In the genomic region with DNA sequence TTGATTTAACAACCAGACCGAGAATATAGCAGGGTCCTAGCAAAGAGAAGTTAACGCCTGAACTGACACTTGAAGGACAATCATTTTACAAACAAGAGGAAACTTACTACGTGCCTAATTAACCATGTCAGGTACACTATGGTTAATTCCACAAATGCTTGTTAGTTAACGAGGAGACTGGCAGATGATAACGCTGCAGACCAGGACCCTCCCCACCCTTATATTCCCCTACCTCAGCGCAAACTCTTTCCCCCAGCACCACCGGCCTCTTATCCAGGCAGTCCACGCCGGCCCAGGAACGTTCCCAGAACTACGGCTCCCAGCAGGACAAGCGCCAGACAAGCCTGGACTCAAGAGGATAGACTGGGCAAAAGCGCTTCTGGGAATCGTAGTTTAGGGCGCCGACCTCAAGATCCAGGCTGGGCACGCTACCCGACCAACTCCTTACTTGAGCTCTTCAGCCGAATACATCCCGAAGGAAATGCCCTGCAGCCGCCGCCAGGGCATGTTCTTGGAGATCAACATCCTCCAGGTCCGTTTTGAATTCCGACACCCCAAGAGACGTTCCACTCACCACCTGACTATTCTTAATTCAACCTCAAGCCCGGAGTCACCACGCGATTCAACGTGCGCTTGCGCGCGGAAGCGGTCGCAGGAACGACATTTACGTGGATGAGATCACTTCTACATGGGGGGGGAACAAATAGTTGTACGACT, we compare ENCODE assay signal across 8 cellular contexts. TPM values are rescaled to one million over a fixed set of nuclear protein-coding genes. Genes with fewer than 3 reads are reported as not detected.
DNase-seq lines count a peak whose midpoint lies in the region; ATAC-seq and TF ChIP-seq lines count a peak whose summit lies in the region.

A gene (minus strand): TSS at position 635 of the 717 bp plus-strand sequence. CDS start 110 bp downstream, at position 525.

- H2AFZ ChIP-seq in OCI-LY3 (ENCODE audit: low read depth, low read length): peak within 1 kb of the TSS; percentile 82

- H3K9me3 ChIP-seq in HUES64 (ENCODE audit: insufficient read depth, low read depth, low read length) (no peaks in the 10 kb centered on the region), OCI-LY3 (ENCODE audit: insufficient read depth, low read length) (no peaks in the 10 kb centered on the region)

- H3K9ac ChIP-seq in HUES64 (ENCODE audit: low read depth, low read length) (peak within 1 kb of the TSS; percentile 95), OCI-LY3 (ENCODE audit: low read length) (peak within 1 kb of the TSS; percentile 89)

- H3K4me2 ChIP-seq in OCI-LY3 (ENCODE audit: low read length): peak within 1 kb of the TSS; percentile 95

- peaks cover 67% of the 10 kb centered on the region for H3K36me3 ChIP-seq in HUES64 (ENCODE audit: insufficient read depth, low read length)
- H3K36me3 ChIP-seq in OCI-LY3 (replicated peaks; ENCODE audit: low read depth, low read length): peaks cover 40% of the 10 kb centered on the region

- H3K4me3 ChIP-seq in HUES64 (ENCODE audit: low read length) (peak within 1 kb of the TSS; percentile 83), OCI-LY3 (ENCODE audit: low read length) (peak within 1 kb of the TSS; percentile 95)

- no peak for TF ChIP-seq CTCF in OCI-LY3 (IDR thresholded peaks at IDR 0.05; ENCODE audit: low read depth, low read length)

- WGBS in HUES64: under 1% methylated on average over 37 of the region's 38 CpGs

- H3K27ac ChIP-seq in HUES64 (ENCODE audit: low read depth, low read length) (peak within 1 kb of the TSS; percentile 83), OCI-LY3 (ENCODE audit: low read length) (peak within 1 kb of the TSS; percentile 57)

- ATAC-seq in GM21515 (IDR thresholded peaks at IDR 0.05; ENCODE audit: unreplicated experiment): peak; percentile 60

- no peaks in the 10 kb centered on the region for H3K27me3 ChIP-seq in HUES64 (ENCODE audit: insufficient read depth, low read length)
- H3K27me3 ChIP-seq in OCI-LY3 (ENCODE audit: low read depth, low read length): no peaks in the 10 kb centered on the region

- peaks cover 13% of the 10 kb centered on the region for H3K4me1 ChIP-seq in HUES64 (ENCODE audit: insufficient read depth, low read length)
- H3K4me1 ChIP-seq in OCI-LY3 (ENCODE audit: low read length): peaks cover 23% of the 10 kb centered on the region

- DNase-seq in COR-L47 (lab: John Stamatoyannopoulos, UW) (peak; percentile 86), epidermal melanocyte (ENCODE audit: insufficient read length, low spot score) (peak; percentile 29), middle frontal gyrus (ENCODE audit: extremely low spot score, low spot score) (peak; percentile 92)
- DNase-seq in activated CD8-positive, alpha-beta memory T cell treated with anti-CD3 and anti-CD28 coated beads, Interleukin-2, amount 50 U/mL, for 48 hours: peak; percentile 88
- DNase-seq in stimulated activated CD8-positive, alpha-beta memory T cell treated with anti-CD3 and anti-CD28 coated beads, Interleukin-2, amount 100 ng/mL, for 1 hour (ENCODE audit: low read depth in 2 of 2): peak; percentile 58

- H4K20me1 ChIP-seq in OCI-LY3 (ENCODE audit: insufficient read depth, low read length): peaks cover 15% of the 10 kb centered on the region; the same call in 1 of the 2 replicates

- H3K79me2 ChIP-seq in OCI-LY3 (ENCODE audit: low read length): peaks cover 99% of the 10 kb centered on the region

RNA-seq across cellular contexts. Expression of the gene that starts here (rescaled TPM):
- polyA plus RNA-seq in HUES64 (2013, experiment 1 of 2): 26.3 TPM
- 21.2 TPM for polyA plus RNA-seq in HUES64 (2013, experiment 2 of 2)

Comparison
In these comparisons a context has a peak if more than half of its experiments do, and no peak if none do; other contexts are left out.
1. Peak in every context shown above with its lines: DNase-seq, ATAC-seq, H3K4me3 ChIP-seq and H3K27ac ChIP-seq.
2. DNase-seq: peak in every context shown above with its lines; median percentile 92 in middle frontal gyrus; 88 in activated CD8-positive, alpha-beta memory T cell treated with anti-CD3 and anti-CD28 coated beads, Interleukin-2, amount 50 U/mL, for 48 hours; 86 in COR-L47; 58 in stimulated activated CD8-positive, alpha-beta memory T cell treated with anti-CD3 and anti-CD28 coated beads, Interleukin-2, amount 100 ng/mL, for 1 hour; 29 in epidermal melanocyte.